In genomic region chr4:114296126-114296525, GRCh38 we compare ENCODE assay signal across 19 cellular contexts.
"Had no signal": no experiment of that assay in that cellular context is flagged by ENCODE, and none has a peak within 500 bp of the region (broad histone marks: within the 10 kb centered on the region; RNA-seq: fewer than 3 reads in every experiment).

No MANE protein-coding gene starts in this region.

- DNase-seq: cerebellar nuclear complex; dorsolateral prefrontal cortex; effector CD4-positive, alpha-beta T cell; mesenchymal stem cell; naive B cell; right lobe of liver; stimulated activated naive B cell treated with anti-CD40 and anti-IgM and Interleukin-4, amounts not matched to agents 10 μg/mL and 1 μg/mL and 100 μg/mL, for 72 hours; stomach; tibial artery; uterus had no signal

- H3K4me3 ChIP-seq: dorsolateral prefrontal cortex, mucosa of descending colon, pancreas, right lobe of liver, stomach, tibial artery, uterus had no signal

- H3K27ac Mint-ChIP-seq: mesothelial cell of epicardium; naive B cell; natural killer cell treated with Interleukin-12 subunit alpha and Interleukin-12 subunit beta and Interleukin-15 and Interleukin-18, amount 100 ng/mL, for 72 hours; progenitor cell of endocrine pancreas; stimulated activated naive B cell treated with anti-CD40 and anti-IgM and Interleukin-4, amounts not matched to agents 10 μg/mL and 1 μg/mL and 100 μg/mL, for 72 hours; type B pancreatic cell had no signal

- H3K36me3 Mint-ChIP-seq: natural killer cell treated with Interleukin-12 subunit alpha and Interleukin-12 subunit beta and Interleukin-15 and Interleukin-18, amount 100 ng/mL, for 72 hours; stimulated activated naive B cell treated with anti-CD40 and anti-IgM and Interleukin-4, amounts not matched to agents 10 μg/mL and 1 μg/mL and 100 μg/mL, for 72 hours; type B pancreatic cell had no signal

- H3K9me3 ChIP-seq: neutrophil, pancreas, right lobe of liver, uterus had no signal

- H3K4me3 Mint-ChIP-seq: mesothelial cell of epicardium; naive B cell; natural killer cell treated with Interleukin-12 subunit alpha and Interleukin-12 subunit beta and Interleukin-15 and Interleukin-18, amount 100 ng/mL, for 72 hours; neural crest cell; stimulated activated naive B cell treated with anti-CD40 and anti-IgM and Interleukin-4, amounts not matched to agents 10 μg/mL and 1 μg/mL and 100 μg/mL, for 72 hours; type B pancreatic cell had no signal

- ATAC-seq: left lobe of liver; mucosa of descending colon; pancreas; right lobe of liver; stimulated activated naive B cell treated with anti-CD40 and anti-IgM and Interleukin-4, amounts not matched to agents 10 μg/mL and 1 μg/mL and 100 μg/mL, for 72 hours had no signal

- H3K4me1 ChIP-seq: pancreas, right lobe of liver, stomach, tibial artery, uterus had no signal

- H3K4me1 Mint-ChIP-seq: mesothelial cell of epicardium; naive B cell; neural crest cell; stimulated activated naive B cell treated with anti-CD40 and anti-IgM and Interleukin-4, amounts not matched to agents 10 μg/mL and 1 μg/mL and 100 μg/mL, for 72 hours had no signal

- H3K27ac ChIP-seq: dorsolateral prefrontal cortex, neutrophil, pancreas, right lobe of liver, stomach, tibial artery, uterus had no signal

- H3K36me3 ChIP-seq: neutrophil, pancreas, right lobe of liver, stomach, tibial artery, uterus had no signal

- H3K27me3 ChIP-seq: dorsolateral prefrontal cortex, neutrophil, pancreas, right lobe of liver, stomach, tibial artery, uterus had no signal

- H3K27me3 Mint-ChIP-seq: naive B cell; natural killer cell treated with Interleukin-12 subunit alpha and Interleukin-12 subunit beta and Interleukin-15 and Interleukin-18, amount 100 ng/mL, for 72 hours; progenitor cell of endocrine pancreas; stimulated activated naive B cell treated with anti-CD40 and anti-IgM and Interleukin-4, amounts not matched to agents 10 μg/mL and 1 μg/mL and 100 μg/mL, for 72 hours; type B pancreatic cell had no signal
